ENCODE assay signal across 10 cellular contexts in genomic region chr5:139481122-139481533, GRCh38. TPM values are rescaled to one million over a fixed set of nuclear protein-coding genes. Genes with fewer than 3 reads are reported as not detected.
DNase-seq lines count a peak whose midpoint lies in the region; ATAC-seq and TF ChIP-seq lines count a peak whose summit lies in the region.
"Had no signal": no experiment of that assay in that cellular context is flagged by ENCODE, and none has a peak within 500 bp of the region (broad histone marks: within the 10 kb centered on the region; RNA-seq: fewer than 3 reads in every experiment).

No MANE protein-coding gene starts in this region.

- no peaks in the 10 kb centered on the region for H3K27me3 Mint-ChIP-seq in activated T-helper 2 cell treated with anti-CD3 and anti-CD28 coated beads, Interferon-gamma antibody, Interleukin-2, Interleukin-4, amounts not matched to agents 10 μg/mL and 5 μg/mL and 100 μg/mL, durations not matched to agents 14 hours and 24 hours and 36 hours (ENCODE audit: low read depth)
- H3K27me3 Mint-ChIP-seq in stimulated activated naive CD8-positive, alpha-beta T cell treated with anti-CD3 and anti-CD28 coated beads, Interleukin-15, amount 100 ng/mL, for 72 hours: no peaks in the 10 kb centered on the region
- H3K27me3 Mint-ChIP-seq: IgD-negative memory B cell had no signal

- peaks cover 54% of the 10 kb centered on the region for H3K36me3 Mint-ChIP-seq in activated T-helper 2 cell treated with anti-CD3 and anti-CD28 coated beads, Interferon-gamma antibody, Interleukin-2, Interleukin-4, amounts not matched to agents 10 μg/mL and 5 μg/mL and 100 μg/mL, durations not matched to agents 14 hours and 24 hours and 36 hours (ENCODE audit: low read depth)
- H3K36me3 Mint-ChIP-seq: IgD-negative memory B cell had no signal

- peaks cover 0 to 50% (median 45%) of the 10 kb centered on the region in 9 donors for H3K36me3 ChIP-seq in heart left ventricle

- H3K4me3 ChIP-seq in heart left ventricle: peak overlapping the region; percentile 35 to 81 (median 62)

- peak overlapping the region; percentile 88 for H3K4me3 Mint-ChIP-seq in activated T-helper 2 cell treated with anti-CD3 and anti-CD28 coated beads, Interferon-gamma antibody, Interleukin-2, Interleukin-4, amounts not matched to agents 10 μg/mL and 5 μg/mL and 100 μg/mL, durations not matched to agents 14 hours and 24 hours and 36 hours (ENCODE audit: low read depth)
- H3K4me3 Mint-ChIP-seq in stimulated activated naive CD8-positive, alpha-beta T cell treated with anti-CD3 and anti-CD28 coated beads, Interleukin-15, amount 100 ng/mL, for 72 hours: peak overlapping the region; percentile 84 to 86

- WGBS in heart left ventricle, 4 donors: 20 to 80% (median 29%) methylated on average over 1 to 12 of the region's 12 CpGs

- peaks cover 32% of the 10 kb centered on the region for H3K4me1 Mint-ChIP-seq in activated T-helper 2 cell treated with anti-CD3 and anti-CD28 coated beads, Interferon-gamma antibody, Interleukin-2, Interleukin-4, amounts not matched to agents 10 μg/mL and 5 μg/mL and 100 μg/mL, durations not matched to agents 14 hours and 24 hours and 36 hours (ENCODE audit: low read depth)
- H3K4me1 Mint-ChIP-seq in stimulated activated naive CD8-positive, alpha-beta T cell treated with anti-CD3 and anti-CD28 coated beads, Interleukin-15, amount 100 ng/mL, for 72 hours: peaks cover 49% of the 10 kb centered on the region

- H3K4me1 ChIP-seq in heart left ventricle: peaks cover 0 to 81% (median 43%) of the 10 kb centered on the region in 12 donors

- intact Hi-C loops in activated T-helper 2 cell treated with anti-CD3 and anti-CD28 coated beads, Interferon-gamma antibody, Interleukin-2, Interleukin-4, amounts not matched to agents 10 μg/mL and 5 μg/mL and 100 μg/mL, durations not matched to agents 14 hours and 24 hours and 36 hours (cut with micrococcal nuclease): no loop called here
- intact Hi-C loops in heart left ventricle (cut with DNase I): loop anchor here in 5 of 10 donors (5.0 to 10.0 kb wide), 3 partner anchors 36 to 46 kb away; partner anchors contain the start of gene DNAJC18 (in 2 of the 5)

- H3K9me3 Mint-ChIP-seq in activated T-helper 2 cell treated with anti-CD3 and anti-CD28 coated beads, Interferon-gamma antibody, Interleukin-2, Interleukin-4, amounts not matched to agents 10 μg/mL and 5 μg/mL and 100 μg/mL, durations not matched to agents 14 hours and 24 hours and 36 hours: no peaks in the 10 kb centered on the region
- H3K9me3 Mint-ChIP-seq in stimulated activated naive CD8-positive, alpha-beta T cell treated with anti-CD3 and anti-CD28 coated beads, Interleukin-15, amount 100 ng/mL, for 72 hours: no peaks in the 10 kb centered on the region
- H3K9me3 Mint-ChIP-seq: IgD-negative memory B cell had no signal

- ATAC-seq in heart left ventricle (peak in 3 of 4 donors; percentile 19 to 52 (median 48)), GM18868 (IDR thresholded peaks at IDR 0.05; ENCODE audit: unreplicated experiment) (no peak), HG03432 (IDR thresholded peaks at IDR 0.05; ENCODE audit: unreplicated experiment) (no peak)
- ATAC-seq in stimulated activated naive CD8-positive, alpha-beta T cell treated with anti-CD3 and anti-CD28 coated beads, Interleukin-15, amount 100 ng/mL, for 72 hours: peak; percentile 42

- DNase-seq in HT-29 (ENCODE audit: low spot score) (peak; percentile 43), heart left ventricle (peak in 4 of 5 donors; percentile 58 to 72 (median 60)), GM19238 (ENCODE audit: insufficient read length, low spot score) (no peak), islet precursor cell (no peak)
- no peak for DNase-seq in activated T-helper 2 cell treated with anti-CD3 and anti-CD28 coated beads, Interferon-gamma antibody, Interleukin-2, Interleukin-4, amounts not matched to agents 10 μg/mL and 5 μg/mL and 100 μg/mL, durations not matched to agents 14 hours and 24 hours and 36 hours (ENCODE audit: low spot score)
- peak in 1 of 2 donors; percentile 41 for DNase-seq in stimulated activated naive CD8-positive, alpha-beta T cell treated with anti-CD3 and anti-CD28 coated beads, Interleukin-15, amount 100 ng/mL, for 72 hours

- H3K27me3 ChIP-seq in heart left ventricle: no peaks in the 10 kb centered on the region

- no peaks in the 10 kb centered on the region for H3K9me3 ChIP-seq in heart left ventricle

- H3K27ac ChIP-seq in heart left ventricle: peak overlapping the region; percentile 86 to 98 (median 92)

- no peak for TF ChIP-seq CTCF in heart left ventricle (IDR thresholded peaks at IDR 0.05)

- peak overlapping the region; percentile 99 for H3K27ac Mint-ChIP-seq in activated T-helper 2 cell treated with anti-CD3 and anti-CD28 coated beads, Interferon-gamma antibody, Interleukin-2, Interleukin-4, amounts not matched to agents 10 μg/mL and 5 μg/mL and 100 μg/mL, durations not matched to agents 14 hours and 24 hours and 36 hours
- H3K27ac Mint-ChIP-seq in stimulated activated naive CD8-positive, alpha-beta T cell treated with anti-CD3 and anti-CD28 coated beads, Interleukin-15, amount 100 ng/mL, for 72 hours: peak overlapping the region; percentile 15 to 93
- H3K27ac Mint-ChIP-seq: IgD-negative memory B cell had no signal

- no peak for TF ChIP-seq POLR2A in heart left ventricle (IDR thresholded peaks at IDR 0.05)

RNA-seq across cellular contexts. Expression of gene STING1, which starts 1.4 kb away (rescaled TPM):
- total RNA-seq in HT-29 (2014; rRNA removed; shearing (Covaris generic)): 19.1 and 26.1 TPM in 2 replicates
- total RNA-seq in activated T-helper 2 cell treated with anti-CD3 and anti-CD28 coated beads, Interferon-gamma antibody, Interleukin-2, Interleukin-4, amounts not matched to agents 10 μg/mL and 5 μg/mL and 100 μg/mL, durations not matched to agents 14 hours and 24 hours and 36 hours: 167 and 169 TPM in 2 replicates
- 100 to 1,000 TPM in 1 of 9 donors, 10 to 100 TPM in 8; 32.4 to 119 (median 57.9) TPM for total RNA-seq in heart left ventricle
- 10 to 100 TPM; 20.4 to 25.9 TPM for polyA plus RNA-seq in heart left ventricle

RNA-seq across cellular contexts. Expression of gene SMIM33, which starts 10.3 kb away (rescaled TPM):
- 0.05 TPM in 1 of 2 replicates, not detected in the other for total RNA-seq in HT-29 (2014; rRNA removed; shearing (Covaris generic))
- total RNA-seq in activated T-helper 2 cell treated with anti-CD3 and anti-CD28 coated beads, Interferon-gamma antibody, Interleukin-2, Interleukin-4, amounts not matched to agents 10 μg/mL and 5 μg/mL and 100 μg/mL, durations not matched to agents 14 hours and 24 hours and 36 hours: 0.23 and 0.25 TPM in 2 replicates
- under 1 TPM in 1 of 9 donors, not detected in 8; 0.16 TPM for total RNA-seq in heart left ventricle
- polyA plus RNA-seq in heart left ventricle: not detected
- total RNA-seq: glomerular endothelial cell had no signal
- polyA plus RNA-seq: IgD-negative memory B cell had no signal

RNA-seq across cellular contexts. Expression of gene ECSCR, which starts 18.6 kb away (rescaled TPM):
- total RNA-seq in HT-29 (2014; rRNA removed; shearing (Covaris generic)): not detected in 2 replicates
- 1.0 and 1.7 TPM in 2 replicates for total RNA-seq in activated T-helper 2 cell treated with anti-CD3 and anti-CD28 coated beads, Interferon-gamma antibody, Interleukin-2, Interleukin-4, amounts not matched to agents 10 μg/mL and 5 μg/mL and 100 μg/mL, durations not matched to agents 14 hours and 24 hours and 36 hours
- 10 to 100 TPM; 13.4 to 59.3 (median 21.3) TPM for total RNA-seq in heart left ventricle
- 10 to 100 TPM; 18.1 to 55.3 TPM for polyA plus RNA-seq in heart left ventricle
- polyA plus RNA-seq: IgD-negative memory B cell had no signal

RNA-seq across cellular contexts. Expression of gene DNAJC18, which starts 41.8 kb away (rescaled TPM):
- total RNA-seq in HT-29 (2014; rRNA removed; shearing (Covaris generic)): 0.44 and 0.81 TPM in 2 replicates
- total RNA-seq in activated T-helper 2 cell treated with anti-CD3 and anti-CD28 coated beads, Interferon-gamma antibody, Interleukin-2, Interleukin-4, amounts not matched to agents 10 μg/mL and 5 μg/mL and 100 μg/mL, durations not matched to agents 14 hours and 24 hours and 36 hours: 29.8 and 35.8 TPM in 2 replicates
- total RNA-seq in heart left ventricle: 10 to 100 TPM in 5 of 9 donors, 1 to 10 TPM in 4; 4.8 to 17.8 (median 14.2) TPM
- polyA plus RNA-seq in heart left ventricle: 1 to 10 TPM; 4.0 to 4.7 TPM

Comparison
In these comparisons a context has a peak if more than half of its experiments do, and no peak if none do; other contexts are left out.
1. DNase-seq: peak in HT-29 (single experiment) and heart left ventricle (4 of 5); none in activated T-helper 2 cell treated with anti-CD3 and anti-CD28 coated beads, Interferon-gamma antibody, Interleukin-2, Interleukin-4, amounts not matched to agents 10 μg/mL and 5 μg/mL and 100 μg/mL, durations not matched to agents 14 hours and 24 hours and 36 hours (single experiment), GM19238 (single experiment) and islet precursor cell (single experiment).
2. ATAC-seq: peak in heart left ventricle (3 of 4) and stimulated activated naive CD8-positive, alpha-beta T cell treated with anti-CD3 and anti-CD28 coated beads, Interleukin-15, amount 100 ng/mL, for 72 hours (single experiment); none in GM18868 (single experiment) and HG03432 (single experiment).